14 cellular contexts compared by ENCODE assay signal in genomic region chr3:32276279-32276841, GRCh38. TPM values are rescaled to one million over a fixed set of nuclear protein-coding genes. Genes with fewer than 3 reads are reported as not detected.
A peak's percentile ranks its signal among the peaks of the same experiment; 100 is the strongest.
DNase-seq lines count a peak whose midpoint lies in the region; ATAC-seq and TF ChIP-seq lines count a peak whose summit lies in the region.
"Had no signal": no experiment of that assay in that cellular context is flagged by ENCODE, and none has a peak within 500 bp of the region (broad histone marks: within the 10 kb centered on the region; RNA-seq: fewer than 3 reads in every experiment).

No MANE protein-coding gene starts in this region.

- H3K36me3 Mint-ChIP-seq in activated naive CD8-positive, alpha-beta T cell, result peaks cover 2% of the 10 kb centered on the region
- H3K36me3 Mint-ChIP-seq in activated naive CD8-positive, alpha-beta T cell treated with anti-CD3 and anti-CD28 coated beads, Interleukin-2, amount 50 U/mL, for 24 hours (ENCODE audit: low read depth), result no peaks in the 10 kb centered on the region

- H3K9me3 Mint-ChIP-seq in activated naive CD8-positive, alpha-beta T cell (ENCODE audit: low read depth), result no peaks in the 10 kb centered on the region
- H3K9me3 Mint-ChIP-seq in activated naive CD8-positive, alpha-beta T cell treated with anti-CD3 and anti-CD28 coated beads, Interleukin-2, amount 50 U/mL, for 24 hours, result no peaks in the 10 kb centered on the region
- H3K9me3 Mint-ChIP-seq: activated T-cell treated with anti-CD3 and anti-CD28 coated beads, Interleukin-2, amount 50 U/mL, for 72 hours had no signal

- no peaks in the 10 kb centered on the region for H3K36me3 ChIP-seq in left lung
- H3K36me3 ChIP-seq in upper lobe of left lung, result no peaks in the 10 kb centered on the region
- H3K36me3 ChIP-seq: heart left ventricle, tibial artery had no signal

- peak overlapping the region; percentile 58 for H3K27ac Mint-ChIP-seq in activated naive CD8-positive, alpha-beta T cell
- no peak overlapping the region for H3K27ac Mint-ChIP-seq in activated naive CD8-positive, alpha-beta T cell treated with anti-CD3 and anti-CD28 coated beads, Interleukin-2, amount 50 U/mL, for 24 hours
- H3K27ac Mint-ChIP-seq: activated T-cell treated with anti-CD3 and anti-CD28 coated beads, Interleukin-2, amount 50 U/mL, for 72 hours had no signal

- no peak for ATAC-seq in activated naive CD8-positive, alpha-beta T cell treated with anti-CD3 and anti-CD28 coated beads, Interleukin-2, amount 50 U/mL, for 24 hours
- ATAC-seq in left lung (peak; percentile 73), upper lobe of left lung (ENCODE audit: low FRiP score in 2 of 2) (peak in 1 of 2 donors; percentile 65), GM21360 (IDR thresholded peaks at IDR 0.05; ENCODE audit: unreplicated experiment) (no peak)
- ATAC-seq: activated T-cell treated with anti-CD3 and anti-CD28 coated beads, Interleukin-2, amount 50 U/mL, for 72 hours; heart left ventricle had no signal

- H3K4me3 ChIP-seq in left lung, result no peak overlapping the region
- no peak overlapping the region for H3K4me3 ChIP-seq in upper lobe of left lung
- H3K4me3 ChIP-seq: tibial artery had no signal

- no peak for TF ChIP-seq CTCF in left lung (IDR thresholded peaks at IDR 0.05)
- no peak for TF ChIP-seq CTCF in upper lobe of left lung (IDR thresholded peaks at IDR 0.05)

- TF ChIP-seq POLR2A in upper lobe of left lung (IDR thresholded peaks at IDR 0.05), result no peak

- H3K9me3 ChIP-seq in left lung, result no peaks in the 10 kb centered on the region
- no peaks in the 10 kb centered on the region for H3K9me3 ChIP-seq in upper lobe of left lung
- H3K9me3 ChIP-seq: heart left ventricle, tibial artery had no signal

- intact Hi-C loops in left lung (cut with DNase I), result no loop called here

- no peak for DNase-seq in activated naive CD8-positive, alpha-beta T cell treated with anti-CD3 and anti-CD28 coated beads, Interleukin-2, amount 50 U/mL, for 24 hours
- DNase-seq in astrocyte of the hippocampus (ENCODE audit: low read depth, low spot score) (peak; percentile 34), left lung (no peak), upper lobe of left lung (peak in 1 of 2 donors; percentile 59), HuH-7.5 (ENCODE audit: low spot score) (no peak), SHP77 (lab: John Stamatoyannopoulos, UW) (no peak)
- DNase-seq: activated T-cell treated with anti-CD3 and anti-CD28 coated beads, Interleukin-2, amount 50 U/mL, for 72 hours; cortex of kidney; GF-D8; heart left ventricle; NCI-H187; tibial artery had no signal

- no peak for TF ChIP-seq EP300 in upper lobe of left lung (IDR thresholded peaks at IDR 0.05)

- H3K4me1 Mint-ChIP-seq in activated naive CD8-positive, alpha-beta T cell (ENCODE audit: low read depth), result peaks cover 11% of the 10 kb centered on the region
- no peaks in the 10 kb centered on the region for H3K4me1 Mint-ChIP-seq in activated naive CD8-positive, alpha-beta T cell treated with anti-CD3 and anti-CD28 coated beads, Interleukin-2, amount 50 U/mL, for 24 hours

- H3K27me3 ChIP-seq in left lung (no peaks in the 10 kb centered on the region), upper lobe of left lung (no peaks in the 10 kb centered on the region)
- H3K27me3 ChIP-seq: heart left ventricle, tibial artery had no signal

- peaks cover 5 to 17% of the 10 kb centered on the region in 2 donors for H3K4me1 ChIP-seq in left lung
- peaks cover 17 to 37% (median 24%) of the 10 kb centered on the region in 4 donors for H3K4me1 ChIP-seq in upper lobe of left lung

- H3K4me3 Mint-ChIP-seq in activated naive CD8-positive, alpha-beta T cell, result no peak overlapping the region
- H3K4me3 Mint-ChIP-seq in activated naive CD8-positive, alpha-beta T cell treated with anti-CD3 and anti-CD28 coated beads, Interleukin-2, amount 50 U/mL, for 24 hours, result no peak overlapping the region
- H3K4me3 Mint-ChIP-seq: activated T-cell treated with anti-CD3 and anti-CD28 coated beads, Interleukin-2, amount 50 U/mL, for 72 hours had no signal

- 23 to 30% methylated on average over 4 of the region's 4 CpGs for WGBS in upper lobe of left lung, 2 donors

- H3K27me3 Mint-ChIP-seq in activated naive CD8-positive, alpha-beta T cell, result no peaks in the 10 kb centered on the region
- H3K27me3 Mint-ChIP-seq in activated naive CD8-positive, alpha-beta T cell treated with anti-CD3 and anti-CD28 coated beads, Interleukin-2, amount 50 U/mL, for 24 hours, result no peaks in the 10 kb centered on the region

- peak overlapping the region; percentile 7 to 21 for H3K27ac ChIP-seq in left lung
- peak overlapping the region; percentile 25 to 66 (median 60) for H3K27ac ChIP-seq in upper lobe of left lung
- H3K27ac ChIP-seq: tibial artery had no signal

RNA-seq across cellular contexts. Expression of gene CMTM8, which starts 37.9 kb away (rescaled TPM):
- total RNA-seq in left lung, result 10 to 100 TPM; 17.0 to 20.0 TPM
- 10 to 100 TPM; 10.5 to 28.9 (median 19.6) TPM for total RNA-seq in upper lobe of left lung
